Comparison of ENCODE assay signal across 20 cellular contexts in the genomic region with DNA sequence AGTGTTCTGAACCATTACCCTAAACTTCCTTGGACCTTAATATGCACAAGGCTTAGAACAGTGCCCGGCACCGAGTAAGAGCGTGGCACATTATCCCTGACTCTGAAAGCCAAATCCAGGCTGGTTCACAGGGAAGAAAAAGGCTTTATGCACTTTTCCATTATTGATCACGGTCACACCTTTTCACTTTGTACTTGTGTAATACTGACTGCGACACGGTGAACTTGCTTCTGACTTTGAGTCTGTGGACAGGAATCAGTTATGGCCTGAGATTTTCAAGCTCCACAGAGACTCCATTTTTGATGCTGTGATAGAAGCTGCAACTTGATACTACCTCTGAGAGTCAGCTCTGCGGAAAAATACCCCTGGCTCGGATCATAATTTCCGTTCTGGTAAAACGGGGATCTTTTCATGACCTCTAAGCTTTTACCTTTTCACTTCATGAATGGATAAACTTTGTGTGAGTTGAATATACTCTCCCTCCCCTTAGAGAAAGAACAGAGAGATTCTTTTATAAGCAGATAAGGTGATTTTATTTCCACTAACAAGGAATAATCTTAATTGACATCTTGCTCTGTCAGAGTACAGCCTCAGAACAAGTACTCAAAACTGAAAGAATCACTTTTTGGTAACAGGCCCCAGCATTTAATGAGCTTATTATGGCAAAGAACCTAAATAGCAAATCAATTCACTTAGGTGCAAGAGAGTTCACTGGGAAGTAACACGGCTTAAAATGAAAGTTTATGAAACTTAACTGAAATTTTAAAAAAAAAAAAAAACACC.
DNase-seq lines count a peak whose midpoint lies in the region; ATAC-seq, FAIRE-seq and TF ChIP-seq lines count a peak whose summit lies in the region.
"Had no signal": no experiment of that assay in that cellular context is flagged by ENCODE, and none has a peak within 500 bp of the region (broad histone marks: within the 10 kb centered on the region; RNA-seq: fewer than 3 reads in every experiment).

No MANE protein-coding gene starts in this region.

- H3K4me2 ChIP-seq in endothelial cell of umbilical vein (ENCODE audit: insufficient read depth, low read length), result no peak overlapping the region
- H3K4me2 ChIP-seq: BLaER1 treated with 17β-estradiol and CSF1 and Interleukin-3, amounts not matched to agents 10 nM and 100 nM had no signal

- DNase-seq in stimulated activated naive CD4-positive, alpha-beta T cell treated with Interleukin-2 at 50 U/mL for 16 hours (lab: John Stamatoyannopoulos, UW), result peak; percentile 15
- no peak for DNase-seq in stimulated activated naive CD4-positive, alpha-beta T cell (lab: John Stamatoyannopoulos, UW)
- DNase-seq in T-cell (no peak), endothelial cell of umbilical vein (ENCODE audit: low read depth, low spot score) (peak; percentile 67), lower leg skin (ENCODE audit: low spot score in 2 of 2) (no peak), aorta (no peak), A172 (ENCODE audit: low spot score) (no peak)
- DNase-seq: activated CD8-positive, alpha-beta memory T cell treated with anti-CD3 and anti-CD28 coated beads for 24 hours; amniotic stem cell; erythroblast; islet precursor cell; mucosa of descending colon; NCI-H1105; NCI-H526; RPMI8226; transverse colon had no signal

- H3K4me3 ChIP-seq in endothelial cell of umbilical vein (replicated peaks in 1 of 3; ENCODE audit: insufficient read depth in 1 of 3, low read depth in 1 of 3, low read length in 3 of 3), result no peak overlapping the region
- H3K4me3 ChIP-seq in lower leg skin (ENCODE audit: low read depth, poor library complexity, severe bottlenecking), result no peak overlapping the region
- H3K4me3 ChIP-seq in aorta (ENCODE audit: low read length in 2 of 2), result no peak overlapping the region
- H3K4me3 ChIP-seq: BLaER1 treated with 17β-estradiol and CSF1 and Interleukin-3, amounts not matched to agents 10 nM and 100 nM; HAP-1; mucosa of descending colon; transverse colon had no signal

- H4K20me1 ChIP-seq in endothelial cell of umbilical vein (replicated peaks; ENCODE audit: control insufficient read depth, extremely low read depth, insufficient read depth, low read length), result no peaks in the 10 kb centered on the region

- H3K4me1 Mint-ChIP-seq in T-cell, result peaks cover 84 to 88% (median 86%) of the 10 kb centered on the region in 3 donors

- no peaks in the 10 kb centered on the region for H3K9me3 ChIP-seq in endothelial cell of umbilical vein (replicated peaks; ENCODE audit: control insufficient read depth, insufficient read depth, low read length)
- H3K9me3 ChIP-seq in aorta (ENCODE audit: control insufficient read depth, low read length), result no peaks in the 10 kb centered on the region
- H3K9me3 ChIP-seq: BLaER1 treated with 17β-estradiol and CSF1 and Interleukin-3, amounts not matched to agents 10 nM and 100 nM; HAP-1; mucosa of descending colon; transverse colon had no signal

- dilution Hi-C loops in endothelial cell of umbilical vein (cut with MboI; ENCODE audit: extremely low pct_ligation_motif_present, low sequenced_read_pairs), result no loop called here

- H3K36me3 ChIP-seq in endothelial cell of umbilical vein (ENCODE audit: control insufficient read depth in 2 of 2, extremely low read depth in 1 of 2, insufficient read depth in 2 of 2, low read length in 2 of 2), result no peaks in the 10 kb centered on the region
- peaks cover 0 to 1% of the 10 kb centered on the region in 2 donors for H3K36me3 ChIP-seq in aorta (ENCODE audit: control insufficient read depth in 1 of 2, insufficient read depth in 2 of 2, low read length in 1 of 2)
- H3K36me3 ChIP-seq: BLaER1 treated with 17β-estradiol and CSF1 and Interleukin-3, amounts not matched to agents 10 nM and 100 nM; HAP-1; transverse colon had no signal

- whole genome bisulfite sequencing in lower leg skin, 2 donors, result 83 to 87% methylated on average over 11 of the region's 11 CpGs
- WGBS in aorta, 2 donors, result 94 to 95% methylated on average over 11 of the region's 11 CpGs

- no peaks in the 10 kb centered on the region for H3K79me2 ChIP-seq in endothelial cell of umbilical vein (ENCODE audit: control insufficient read depth, insufficient read depth, low read length)

- no peaks in the 10 kb centered on the region for H3K27me3 Mint-ChIP-seq in T-cell
- H3K27me3 Mint-ChIP-seq: IgD-negative memory B cell had no signal

- ATAC-seq in T-cell (replicated peaks in 1 of 4) (peak in 1 of 4 experiments; percentile 17), aorta (ENCODE audit: low FRiP score) (no peak)
- ATAC-seq: mucosa of descending colon had no signal

- H3K27me3 ChIP-seq in endothelial cell of umbilical vein (ENCODE audit: control insufficient read depth in 2 of 2, insufficient read depth in 2 of 2, low read length in 2 of 2) (no peaks in the 10 kb centered on the region), aorta (ENCODE audit: control insufficient read depth in 1 of 2, insufficient read depth in 2 of 2, low read length in 1 of 2) (no peaks in the 10 kb centered on the region)
- H3K27me3 ChIP-seq: BLaER1 treated with 17β-estradiol and CSF1 and Interleukin-3, amounts not matched to agents 10 nM and 100 nM; transverse colon had no signal

- POLR2A ChIA-PET in T-cell (lab: Charles Lee) (interaction anchor here in 1 of 2 donors (0.7 kb wide), 1 partner anchor 9 kb away, joined by 9 read pairs; no protein-coding TSS in a partner anchor), endothelial cell of umbilical vein (lab: Charles Lee) (no interaction called here)

- H3K9ac ChIP-seq in endothelial cell of umbilical vein (replicated peaks; ENCODE audit: extremely low read depth, insufficient read depth, low read length), result no peak overlapping the region
- H3K9ac ChIP-seq: BLaER1 treated with 17β-estradiol and CSF1 and Interleukin-3, amounts not matched to agents 10 nM and 100 nM had no signal

- H3K27ac Mint-ChIP-seq in T-cell, result peak overlapping the region; percentile 65 to 75
- H3K27ac Mint-ChIP-seq: IgD-negative memory B cell had no signal

- no peak for FAIRE-seq in endothelial cell of umbilical vein (lab: Jason Lieb, UNC)
- FAIRE-seq: colon had no signal

- no TSS peak for BruUV-seq in endothelial cell of umbilical vein (replicated peaks; lab: Mats Ljungman, UMichigan)

- H3K9me1 ChIP-seq in endothelial cell of umbilical vein (replicated peaks; ENCODE audit: control insufficient read depth, extremely low read depth, insufficient read depth, low read length), result no peaks in the 10 kb centered on the region

- no peaks in the 10 kb centered on the region for H3K36me3 Mint-ChIP-seq in T-cell
- H3K36me3 Mint-ChIP-seq: IgD-negative memory B cell had no signal

- no peak for TF ChIP-seq CTCF in endothelial cell of umbilical vein (IDR thresholded peaks at IDR 0.05; ENCODE audit: extremely low read depth in 1 of 2, insufficient read depth in 1 of 2, low read depth in 1 of 2, low read length in 2 of 2)
- no peak for TF ChIP-seq CTCF in lower leg skin (IDR thresholded peaks at IDR 0.05)

- H3K4me1 ChIP-seq in endothelial cell of umbilical vein (ENCODE audit: control insufficient read depth, extremely low read depth, insufficient read depth, low read length), result peaks cover 10% of the 10 kb centered on the region
- H3K4me1 ChIP-seq in aorta (ENCODE audit: control insufficient read depth in 1 of 2, insufficient read depth in 2 of 2, low read length in 2 of 2), result peaks cover 0 to 2% of the 10 kb centered on the region in 2 donors
- H3K4me1 ChIP-seq: HAP-1 had no signal

- no peak for TF ChIP-seq POLR2A in endothelial cell of umbilical vein (IDR thresholded peaks at IDR 0.05; ENCODE audit: low read depth, low read length)
- no peak for TF ChIP-seq POLR2A in lower leg skin (IDR thresholded peaks at IDR 0.05)

- peaks cover 0 to 6% (median 0%) of the 10 kb centered on the region in 3 donors for H3K9me3 Mint-ChIP-seq in T-cell
- H3K9me3 Mint-ChIP-seq: IgD-negative memory B cell had no signal

- intact Hi-C loops in endothelial cell of umbilical vein (cut with micrococcal nuclease) (no loop called here), lower leg skin (cut with DNase I; ENCODE audit: low total_unique reads) (no loop called here), aorta (cut with DNase I) (no loop called here)

- no peak overlapping the region for H2AFZ ChIP-seq in endothelial cell of umbilical vein (ENCODE audit: low read depth, low read length)

- H3K4me3 Mint-ChIP-seq in T-cell, result peak overlapping the region; percentile 50 to 60 (median 58)
- H3K4me3 Mint-ChIP-seq: IgD-negative memory B cell had no signal

- CTCF ChIA-PET in T-cell (lab: Charles Lee), result interaction anchor here (0.6 to 1.7 kb wide), 4 partner anchors 8 to 1005 kb away, joined by 3 to 5 read pairs (median 4); partner anchors contain the start of gene ELMO1 (in 1 of the 2)
- CTCF ChIA-PET in endothelial cell of umbilical vein (lab: Charles Lee), result interaction anchor here (1.5 kb wide), 1 partner anchor 14 kb away, joined by 3 read pairs; no protein-coding TSS in a partner anchor

- H3K27ac ChIP-seq in endothelial cell of umbilical vein (ENCODE audit: insufficient read depth, low read depth, low read length) (no peak overlapping the region), aorta (ENCODE audit: low read depth in 1 of 2, low read length in 2 of 2) (no peak overlapping the region)
- H3K27ac ChIP-seq: BLaER1 treated with 17β-estradiol and CSF1 and Interleukin-3, amounts not matched to agents 10 nM and 100 nM; transverse colon had no signal

TF ChIP-seq in endothelial cell of umbilical vein, 7 proteins besides CTCF, POLR2A, EP300 and RAD21:
- TF ChIP-seq, protein P1, sequence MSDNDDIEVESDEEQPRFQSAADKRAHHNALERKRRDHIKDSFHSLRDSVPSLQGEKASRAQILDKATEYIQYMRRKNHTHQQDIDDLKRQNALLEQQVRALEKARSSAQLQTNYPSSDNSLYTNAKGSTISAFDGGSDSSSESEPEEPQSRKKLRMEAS (IDR thresholded peaks at IDR 0.05; ENCODE audit: insufficient read depth, insufficient read length), result no peak
- no peak for TF ChIP-seq FOS (IDR thresholded peaks at IDR 0.05; ENCODE audit: borderline replicate concordance, insufficient read depth, low read length)
- TF ChIP-seq EZH2 (IDR thresholded peaks at IDR 0.05; ENCODE audit: borderline replicate concordance, low read depth, low read length, severe bottlenecking), result no peak
- TF ChIP-seq MYC (IDR thresholded peaks at IDR 0.05; ENCODE audit: low read depth, low read length), result no peak
- TF ChIP-seq GATA2 (IDR thresholded peaks at IDR 0.05; ENCODE audit: insufficient read depth, insufficient read length, low read depth, low read length), result no peak
- TF ChIP-seq JUN (IDR thresholded peaks at IDR 0.05; ENCODE audit: borderline replicate concordance, insufficient read depth, insufficient read length, low read depth), result no peak
- no peak for TF ChIP-seq POLR2AphosphoS5 (IDR thresholded peaks at IDR 0.05; ENCODE audit: insufficient read depth, low read depth, low read length)

Comparison
In these comparisons a context has a peak if more than half of its experiments do, and no peak if none do; other contexts are left out.
1. DNase-seq: peak in stimulated activated naive CD4-positive, alpha-beta T cell treated with Interleukin-2 at 50 U/mL for 16 hours (single experiment) and endothelial cell of umbilical vein (single experiment); none in stimulated activated naive CD4-positive, alpha-beta T cell (0 of 6), T-cell (0 of 34), lower leg skin (0 of 2), aorta (0 of 2) and A172 (single experiment).